In genomic region chr3:148975696-148976095, GRCh38 we compare ENCODE assay signal across 17 cellular contexts. TPM values are rescaled to one million over a fixed set of nuclear protein-coding genes. Genes with fewer than 3 reads are reported as not detected.
DNase-seq lines count a peak whose midpoint lies in the region; ATAC-seq and TF ChIP-seq lines count a peak whose summit lies in the region.
"Had no signal": no experiment of that assay in that cellular context is flagged by ENCODE, and none has a peak within 500 bp of the region (broad histone marks: within the 10 kb centered on the region; RNA-seq: fewer than 3 reads in every experiment).

No MANE protein-coding gene starts in this region.

- H3K9me3 ChIP-seq in mesenchymal stem cell (ENCODE audit: control insufficient read depth, low read length) (no peaks in the 10 kb centered on the region), testis (no peaks in the 10 kb centered on the region)
- H3K9me3 ChIP-seq in CD8-positive, alpha-beta T cell (ENCODE audit: low read length): no peaks in the 10 kb centered on the region

- H3K79me1 ChIP-seq in mesenchymal stem cell (replicated peaks; ENCODE audit: low read length, poor library complexity, severe bottlenecking): no peaks in the 10 kb centered on the region

- H3K23ac ChIP-seq in mesenchymal stem cell (ENCODE audit: low read length in 2 of 2): no peak overlapping the region

- no peak overlapping the region for H2AK5ac ChIP-seq in mesenchymal stem cell (ENCODE audit: low read length, severe bottlenecking)

- H3K27ac Mint-ChIP-seq in CD8-positive, alpha-beta T cell: no peak overlapping the region
- H3K27ac Mint-ChIP-seq: activated T-helper 17 cell treated with anti-CD3 and anti-CD28 coated beads, Interleukin-2, amount 50 U/mL, for 72 hours had no signal

- no peaks in the 10 kb centered on the region for H3K4me1 ChIP-seq in mesenchymal stem cell (ENCODE audit: control insufficient read depth, insufficient read depth, low read depth, low read length)
- no peaks in the 10 kb centered on the region for H3K4me1 ChIP-seq in testis
- no peaks in the 10 kb centered on the region for H3K4me1 ChIP-seq in CD8-positive, alpha-beta T cell (ENCODE audit: insufficient read depth, low read length)

- no peak overlapping the region for H2AFZ ChIP-seq in mesenchymal stem cell (ENCODE audit: low read depth, low read length)

- H3K27ac ChIP-seq in mesenchymal stem cell (ENCODE audit: low read length, poor library complexity, severe bottlenecking) (no peak overlapping the region), testis (peak overlapping the region; percentile 46 to 73)
- no peak overlapping the region for H3K27ac ChIP-seq in CD8-positive, alpha-beta T cell (ENCODE audit: low read depth, low read length)
- H3K27ac ChIP-seq: brain microvascular endothelial cell, C4-2B had no signal

- H3K9ac ChIP-seq in mesenchymal stem cell (ENCODE audit: low read length): peak overlapping the region; percentile 54

- H3K18ac ChIP-seq in mesenchymal stem cell (ENCODE audit: low read depth in 1 of 2, low read length in 2 of 2): no peak overlapping the region

- DNase-seq in LHCN-M2 (ENCODE audit: low read depth) (peak; percentile 44), Right ventricle myocardium superior (no peak), mesenchymal stem cell (no peak), testis (peak; percentile 37), DMS79 treated with DMSO at 0.1 percent for 48 hours (lab: John Stamatoyannopoulos, UW) (no peak)
- no peak for DNase-seq in activated CD8-positive, alpha-beta memory T cell treated with anti-CD3 and anti-CD28 coated beads for 24 hours
- DNase-seq in CD8-positive, alpha-beta T cell: no peak
- DNase-seq: ACHN, brain microvascular endothelial cell, cortex of kidney, islet precursor cell, NCI-H1436, NCI-H2171 treated with DMSO at 0.1 percent for 48 hours, SHP77 treated with DMSO at 0.1 percent for 48 hours had no signal

- H3K4me3 ChIP-seq in mesenchymal stem cell (ENCODE audit: insufficient read depth in 1 of 2, low read depth in 1 of 2, low read length in 2 of 2) (no peak overlapping the region), testis (no peak overlapping the region)
- H3K4me3 ChIP-seq in CD8-positive, alpha-beta T cell (ENCODE audit: low read depth, low read length): no peak overlapping the region

- no peak overlapping the region for H3K4ac ChIP-seq in mesenchymal stem cell (ENCODE audit: low read depth in 1 of 2, low read length in 2 of 2)

- no peak for TF ChIP-seq POLR2A in testis (IDR thresholded peaks at IDR 0.05)

- H3K36me3 ChIP-seq in mesenchymal stem cell (ENCODE audit: control insufficient read depth in 1 of 2, insufficient read depth in 2 of 2, low read depth in 1 of 2, low read length in 2 of 2) (no peaks in the 10 kb centered on the region), testis (ENCODE audit: low read depth, missing control alignments) (no peaks in the 10 kb centered on the region)
- no peaks in the 10 kb centered on the region for H3K36me3 ChIP-seq in CD8-positive, alpha-beta T cell (ENCODE audit: insufficient read depth, low read length)
- H3K36me3 ChIP-seq: brain microvascular endothelial cell had no signal

- no peaks in the 10 kb centered on the region for H3K36me3 Mint-ChIP-seq in CD8-positive, alpha-beta T cell

- H3K4me2 ChIP-seq in mesenchymal stem cell (ENCODE audit: low read length, poor library complexity, severe bottlenecking): no peak overlapping the region

- H2BK15ac ChIP-seq in mesenchymal stem cell (ENCODE audit: low read depth, poor library complexity, severe bottlenecking): no peak overlapping the region

- POLR2A ChIA-PET in CD8-positive, alpha-beta T cell (lab: Charles Lee): no interaction called here

- no peak overlapping the region for H2BK120ac ChIP-seq in mesenchymal stem cell (ENCODE audit: low read depth, low read length)

- H3K14ac ChIP-seq in mesenchymal stem cell (ENCODE audit: low read length in 2 of 2): no peak overlapping the region

- intact Hi-C loops in Right ventricle myocardium superior (cut with DNase I): loop anchor here (10.0 kb wide), 1 partner anchor 49 kb away; no protein-coding TSS in a partner anchor
- intact Hi-C loops in testis (cut with DNase I; ENCODE audit: low total_unique reads): no loop called here
- intact Hi-C loops in CD8-positive, alpha-beta T cell (cut with DNase I, micrococcal nuclease): no loop called here

- H3K27me3 ChIP-seq in mesenchymal stem cell (ENCODE audit: control insufficient read depth in 1 of 2, insufficient read depth in 1 of 2, low read length in 2 of 2) (no peaks in the 10 kb centered on the region), testis (no peaks in the 10 kb centered on the region)
- no peaks in the 10 kb centered on the region for H3K27me3 ChIP-seq in CD8-positive, alpha-beta T cell (ENCODE audit: insufficient read depth, low read length)
- H3K27me3 ChIP-seq: brain microvascular endothelial cell had no signal

- 93% methylated on average over 5 of the region's 6 CpGs for WGBS in mesenchymal stem cell
- 63 to 65% methylated on average over 6 of the region's 6 CpGs for WGBS in testis, 2 donors

- H4K91ac ChIP-seq in mesenchymal stem cell (ENCODE audit: low read length): no peak overlapping the region

- peak; percentile 90 for ATAC-seq in Right ventricle myocardium superior (ENCODE audit: poor library complexity)
- ATAC-seq in HG02588 (IDR thresholded peaks at IDR 0.05; ENCODE audit: unreplicated experiment): no peak
- ATAC-seq in CD8-positive, alpha-beta T cell: no peak
- ATAC-seq: activated T-helper 17 cell treated with anti-CD3 and anti-CD28 coated beads, Interleukin-2, amount 50 U/mL, for 72 hours had no signal

- no peak overlapping the region for H4K8ac ChIP-seq in mesenchymal stem cell (ENCODE audit: low read length)

- H3K4me3 Mint-ChIP-seq in CD8-positive, alpha-beta T cell: no peak overlapping the region
- H3K4me3 Mint-ChIP-seq: activated T-helper 17 cell treated with anti-CD3 and anti-CD28 coated beads, Interleukin-2, amount 50 U/mL, for 72 hours had no signal

- H3K9me3 Mint-ChIP-seq in CD8-positive, alpha-beta T cell: no peaks in the 10 kb centered on the region
- H3K9me3 Mint-ChIP-seq: activated T-helper 17 cell treated with anti-CD3 and anti-CD28 coated beads, Interleukin-2, amount 50 U/mL, for 72 hours had no signal

- TF ChIP-seq CTCF in testis (IDR thresholded peaks at IDR 0.05): no peak
- TF ChIP-seq CTCF in CD8-positive, alpha-beta T cell (IDR thresholded peaks at IDR 0.05): no peak

- no peak overlapping the region for H2BK5ac ChIP-seq in mesenchymal stem cell (ENCODE audit: low read depth, low read length, poor library complexity, severe bottlenecking)

- no peak overlapping the region for H2BK12ac ChIP-seq in mesenchymal stem cell (ENCODE audit: low read length in 2 of 2)

- H3K4me1 Mint-ChIP-seq in CD8-positive, alpha-beta T cell (ENCODE audit: low read depth): no peaks in the 10 kb centered on the region
- H3K4me1 Mint-ChIP-seq: activated T-helper 17 cell treated with anti-CD3 and anti-CD28 coated beads, Interleukin-2, amount 50 U/mL, for 72 hours had no signal

- CTCF ChIA-PET in CD8-positive, alpha-beta T cell (lab: Charles Lee): no interaction called here

- H3K27me3 Mint-ChIP-seq in CD8-positive, alpha-beta T cell (ENCODE audit: low read depth): peaks cover 6% of the 10 kb centered on the region

RNA-seq across cellular contexts. Expression of gene GYG1, which starts 15.6 kb away (rescaled TPM):
- 20.2 and 35.2 TPM in 2 replicates for total RNA-seq in LHCN-M2 (2014; rRNA removed)
- polyA plus RNA-seq in LHCN-M2 (2012): 53.5 TPM
- total RNA-seq in Right ventricle myocardium superior: 171 TPM
- 59.2 TPM for polyA plus RNA-seq in mesenchymal stem cell (2013, experiment 1 of 2)
- polyA plus RNA-seq in mesenchymal stem cell (2013, experiment 2 of 2): 59.2 TPM
- 100 to 1,000 TPM; 128 to 138 TPM for total RNA-seq in testis
- polyA plus RNA-seq in testis (ENCODE audit: insufficient read depth, low read depth, low replicate concordance): 303 TPM
- total RNA-seq in CD8-positive, alpha-beta T cell: 10 to 100 TPM; 29.4 to 35.2 TPM

Comparison
In these comparisons a context has a peak if more than half of its experiments do, and no peak if none do; other contexts are left out.
1. DNase-seq: peak in LHCN-M2 (single experiment) and testis (single experiment); none in Right ventricle myocardium superior (single experiment), mesenchymal stem cell (single experiment), activated CD8-positive, alpha-beta memory T cell treated with anti-CD3 and anti-CD28 coated beads for 24 hours (single experiment), DMS79 treated with DMSO at 0.1 percent for 48 hours (single experiment) and CD8-positive, alpha-beta T cell (0 of 7).
2. H3K27ac ChIP-seq: peak in testis (2 of 2); none in mesenchymal stem cell (single experiment) and CD8-positive, alpha-beta T cell (single experiment).